27 cellular contexts compared by ENCODE assay signal in genomic region chr3:8486945-8487344, GRCh38. TPM values are rescaled to one million over a fixed set of nuclear protein-coding genes. Genes with fewer than 3 reads are reported as not detected.
DNase-seq lines count a peak whose midpoint lies in the region; TF ChIP-seq lines count a peak whose summit lies in the region.
"Had no signal": no experiment of that assay in that cellular context is flagged by ENCODE, and none has a peak within 500 bp of the region (broad histone marks: within the 10 kb centered on the region; RNA-seq: fewer than 3 reads in every experiment).

No MANE protein-coding gene starts in this region.

- H3K4me1 ChIP-seq in endodermal cell (ENCODE audit: control insufficient read depth, insufficient read depth, low read length) (peaks cover 6% of the 10 kb centered on the region), tibial artery (peaks cover 0 to 92% (median 52%) of the 10 kb centered on the region in 4 donors)

- WGBS in endodermal cell (ENCODE audit: insufficient coverage in 1 of 2, insufficient read length in 1 of 2), 2 experiments, result 80 to 83% methylated on average over 4 of the region's 5 CpGs

- peaks cover 71% of the 10 kb centered on the region for H3K9me3 ChIP-seq in endodermal cell (ENCODE audit: control insufficient read depth, low read length)
- H3K9me3 ChIP-seq in tibial artery, result peaks cover 0 to 4% (median 0%) of the 10 kb centered on the region in 3 donors
- H3K9me3 ChIP-seq: BLaER1, SJSA1 had no signal

- H3K9ac ChIP-seq in endodermal cell (ENCODE audit: extremely low read depth, low read length, poor library complexity, severe bottlenecking), result no peak overlapping the region
- H3K9ac ChIP-seq: BLaER1 had no signal

- peaks cover 10% of the 10 kb centered on the region for H3K36me3 ChIP-seq in endodermal cell (ENCODE audit: control insufficient read depth, insufficient read depth, low read length)
- no peaks in the 10 kb centered on the region for H3K36me3 ChIP-seq in tibial artery
- H3K36me3 ChIP-seq: BLaER1, SJSA1 had no signal

- intact Hi-C loops in tibial artery (cut with DNase I; ENCODE audit: low total_unique reads), result no loop called here

- TF ChIP-seq CTCF in VCaP (conservative IDR thresholded peaks at IDR 0.05) (no peak), endodermal cell (conservative IDR thresholded peaks at IDR 0.05) (no peak), nephron progenitor cell (IDR thresholded peaks at IDR 0.05) (no peak), tibial artery (IDR thresholded peaks at IDR 0.05) (no peak)

- no peaks in the 10 kb centered on the region for H3K27me3 ChIP-seq in endodermal cell (ENCODE audit: control insufficient read depth, insufficient read depth, low read length, poor library complexity, severe bottlenecking)
- H3K27me3 ChIP-seq in tibial artery, result no peaks in the 10 kb centered on the region
- H3K27me3 ChIP-seq: BLaER1, SJSA1 had no signal

- H3K4me3 ChIP-seq in endodermal cell (ENCODE audit: low read length), result peak overlapping the region; percentile 65
- H3K4me3 ChIP-seq in tibial artery, result no peak overlapping the region
- H3K4me3 ChIP-seq: BLaER1, SJSA1 had no signal

- H3K27me3 Mint-ChIP-seq in endodermal cell (ENCODE audit: insufficient read depth) (peaks cover 5% of the 10 kb centered on the region), nephron progenitor cell (ENCODE audit: low read depth, poor library complexity) (peaks cover 10% of the 10 kb centered on the region)
- H3K27me3 Mint-ChIP-seq: effector memory CD8-positive, alpha-beta T cell had no signal

- H3K27ac Mint-ChIP-seq in endodermal cell, result no peak overlapping the region
- peak overlapping the region; percentile 12 for H3K27ac Mint-ChIP-seq in nephron progenitor cell
- H3K27ac Mint-ChIP-seq: activated naive CD8-positive, alpha-beta T cell; effector memory CD8-positive, alpha-beta T cell; naive thymus-derived CD8-positive, alpha-beta T cell had no signal

- H3K4me1 Mint-ChIP-seq in endodermal cell (peaks cover 14% of the 10 kb centered on the region), nephron progenitor cell (peaks cover 23% of the 10 kb centered on the region)

- H3K9me3 Mint-ChIP-seq in endodermal cell (peaks cover 32% of the 10 kb centered on the region), nephron progenitor cell (peaks cover 28% of the 10 kb centered on the region)
- H3K9me3 Mint-ChIP-seq: effector memory CD8-positive, alpha-beta T cell had no signal

- H3K27ac ChIP-seq in VCaP (peak overlapping the region; percentile 11; the same call in 1 of the 2 replicates), endodermal cell (ENCODE audit: low read depth, low read length) (no peak overlapping the region), tibial artery (peak overlapping the region; percentile 81 to 88)
- H3K27ac ChIP-seq: BLaER1, SJSA1 had no signal

- DNase-seq in endodermal cell (no peak), nephron progenitor cell (no peak), tibial artery (no peak), hypothalamus (lab: John Stamatoyannopoulos, UW) (no peak), NCI-H510A (lab: John Stamatoyannopoulos, UW) (no peak), GF-D8 (lab: John Stamatoyannopoulos, UW) (no peak)
- DNase-seq: activated CD4-positive, alpha-beta T cell treated with anti-CD3 and anti-CD28 coated beads for 4 hours; activated effector memory CD4-positive, alpha-beta T cell treated with Interleukin-2 at 50 U/mL for 16 hours; activated T-cell treated with anti-CD3 and anti-CD28 coated beads, Interleukin-2, amount 50 U/mL, for 1 hour; anterior cingulate cortex; caudate nucleus; effector memory CD8-positive, alpha-beta T cell; erythroblast; foreskin fibroblast; head of caudate nucleus; Karpas-422; naive thymus-derived CD8-positive, alpha-beta T cell; NCI-H1436; NCI-H446; NCI-H82; occipital lobe; stimulated activated naive CD4-positive, alpha-beta T cell treated with Interleukin-2 at 50 U/mL for 16 hours; T-helper 9 cell had no signal

- H3K36me3 Mint-ChIP-seq in endodermal cell (ENCODE audit: low read depth), result peaks cover 17% of the 10 kb centered on the region
- peaks cover 30% of the 10 kb centered on the region for H3K36me3 Mint-ChIP-seq in nephron progenitor cell (ENCODE audit: low read depth)
- H3K36me3 Mint-ChIP-seq: activated naive CD8-positive, alpha-beta T cell; naive thymus-derived CD8-positive, alpha-beta T cell had no signal

- H3K4me3 Mint-ChIP-seq in endodermal cell, result no peak overlapping the region
- no peak overlapping the region for H3K4me3 Mint-ChIP-seq in nephron progenitor cell
- H3K4me3 Mint-ChIP-seq: activated naive CD8-positive, alpha-beta T cell; effector memory CD8-positive, alpha-beta T cell; naive thymus-derived CD8-positive, alpha-beta T cell had no signal

RNA-seq across cellular contexts. Expression of gene LMCD1, which starts 14.7 kb away (rescaled TPM):
- 10 to 100 TPM; 20.7 to 35.7 TPM for total RNA-seq in endodermal cell
- polyA plus RNA-seq in endodermal cell (2013, experiment 1 of 2), result 32.7 TPM
- polyA plus RNA-seq in endodermal cell (2013, experiment 2 of 2), result 42.3 TPM
- total RNA-seq: naive thymus-derived CD8-positive, alpha-beta T cell had no signal
